ENCODE assay signal across 8 cellular contexts in the genomic region with DNA sequence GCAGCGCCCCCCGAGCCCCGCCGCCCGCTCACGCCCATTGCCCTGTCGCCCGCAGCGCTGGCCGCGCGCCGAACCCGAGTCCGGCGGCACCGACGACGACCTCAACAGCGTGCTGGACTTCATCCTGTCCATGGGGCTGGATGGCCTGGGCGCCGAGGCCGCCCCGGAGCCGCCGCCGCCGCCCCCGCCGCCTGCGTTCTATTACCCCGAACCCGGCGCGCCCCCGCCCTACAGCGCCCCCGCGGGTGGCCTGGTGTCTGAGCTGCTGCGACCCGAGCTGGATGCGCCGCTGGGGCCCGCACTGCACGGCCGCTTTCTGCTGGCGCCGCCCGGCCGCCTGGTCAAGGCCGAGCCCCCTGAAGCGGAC. TPM values are rescaled to one million over a fixed set of nuclear protein-coding genes. Genes with fewer than 3 reads are reported as not detected.
DNase-seq lines count a peak whose midpoint lies in the region; ATAC-seq, FAIRE-seq and TF ChIP-seq lines count a peak whose summit lies in the region.

No MANE protein-coding gene starts in this region.

- H3K4me1 Mint-ChIP-seq in dendritic cell treated with granulocyte-macrophage colony-stimulating factor and Interleukin-4, amounts not matched to agents 40 ng/mL and 50 ng/mL, for 4 days (ENCODE audit: low read depth): peaks cover 58% of the 10 kb centered on the region

- peak; percentile 1 for DNase-seq in COR-L47 (lab: John Stamatoyannopoulos, UW)
- DNase-seq in H54 (ENCODE audit: insufficient read length, low spot score): peak; percentile 44
- peak in 4 of 5 donors; percentile 30 to 60 (median 48) for DNase-seq in T-helper 1 cell
- peak; percentile 81 for DNase-seq in upper lobe of right lung
- no peak for DNase-seq in dedifferentiated amniotic fluid mesenchymal stem cell (ENCODE audit: extremely low spot score)

- peak; percentile 8 for ATAC-seq in upper lobe of right lung
- no peak for ATAC-seq in HG03457 (IDR thresholded peaks at IDR 0.05; ENCODE audit: unreplicated experiment)

- no peaks in the 10 kb centered on the region for H3K9me3 ChIP-seq in mesodermal cell (ENCODE audit: control insufficient read depth, low read length)
- H3K9me3 ChIP-seq in upper lobe of right lung: no peaks in the 10 kb centered on the region

- H3K4me1 ChIP-seq in mesodermal cell (ENCODE audit: control insufficient read depth, insufficient read depth, low read length, poor library complexity, severe bottlenecking) (no peaks in the 10 kb centered on the region), upper lobe of right lung (peaks cover 23% of the 10 kb centered on the region)

- peak overlapping the region; percentile 70 for H3K4me3 Mint-ChIP-seq in dendritic cell treated with granulocyte-macrophage colony-stimulating factor and Interleukin-4, amounts not matched to agents 40 ng/mL and 50 ng/mL, for 4 days

- peaks cover 22% of the 10 kb centered on the region for H3K36me3 Mint-ChIP-seq in dendritic cell treated with granulocyte-macrophage colony-stimulating factor and Interleukin-4, amounts not matched to agents 40 ng/mL and 50 ng/mL, for 4 days (ENCODE audit: low read depth)

- intact Hi-C loops in dendritic cell treated with granulocyte-macrophage colony-stimulating factor and Interleukin-4, amounts not matched to agents 40 ng/mL and 50 ng/mL, for 4 days (cut with micrococcal nuclease): loop anchor here (5.0 kb wide), 4 partner anchors 42 to 78 kb away; no protein-coding TSS in a partner anchor
- intact Hi-C loops in upper lobe of right lung (cut with DNase I): no loop called here

- WGBS in mesodermal cell (ENCODE audit: insufficient coverage in 2 of 2), 2 experiments: 2 to 4% methylated on average over 27 to 50 of the region's 52 CpGs

- H3K36me3 ChIP-seq in mesodermal cell (ENCODE audit: control insufficient read depth, insufficient read depth, low read length) (no peaks in the 10 kb centered on the region), upper lobe of right lung (peaks cover 15% of the 10 kb centered on the region)

- peak overlapping the region; percentile 46 for H3K4me3 ChIP-seq in mesodermal cell (ENCODE audit: extremely low read depth, insufficient read depth, low read length, poor library complexity, severe bottlenecking)
- peak overlapping the region; percentile 71 for H3K4me3 ChIP-seq in upper lobe of right lung

- no peak for TF ChIP-seq POLR2A in H54 (IDR thresholded peaks at IDR 0.05; ENCODE audit: low read depth, low read length)

- peaks cover 37% of the 10 kb centered on the region for H3K27me3 Mint-ChIP-seq in dendritic cell treated with granulocyte-macrophage colony-stimulating factor and Interleukin-4, amounts not matched to agents 40 ng/mL and 50 ng/mL, for 4 days

- H3K27me3 ChIP-seq in upper lobe of right lung: no peaks in the 10 kb centered on the region

- peak; percentile 18 for TF ChIP-seq CTCF in upper lobe of right lung (IDR thresholded peaks at IDR 0.05)

- no peak for FAIRE-seq in H54 (lab: Jason Lieb, UNC)

- no peaks in the 10 kb centered on the region for H3K9me3 Mint-ChIP-seq in dendritic cell treated with granulocyte-macrophage colony-stimulating factor and Interleukin-4, amounts not matched to agents 40 ng/mL and 50 ng/mL, for 4 days

- H3K27ac ChIP-seq in mesodermal cell (ENCODE audit: low read depth, low read length, severe bottlenecking) (no peak overlapping the region), upper lobe of right lung (peak overlapping the region; percentile 96)

- H3K27ac Mint-ChIP-seq in dendritic cell treated with granulocyte-macrophage colony-stimulating factor and Interleukin-4, amounts not matched to agents 40 ng/mL and 50 ng/mL, for 4 days: peak overlapping the region; percentile 88

RNA-seq across cellular contexts. Expression of a gene that starts 0.5 kb away (rescaled TPM):
- 6.2 TPM for polyA plus RNA-seq in mesodermal cell (2013, experiment 1 of 2)
- 3.1 TPM for polyA plus RNA-seq in mesodermal cell (2013, experiment 2 of 2)
- 198 TPM for total RNA-seq in upper lobe of right lung
